Comparison of ENCODE assay signal across 23 cellular contexts in the genomic region with DNA sequence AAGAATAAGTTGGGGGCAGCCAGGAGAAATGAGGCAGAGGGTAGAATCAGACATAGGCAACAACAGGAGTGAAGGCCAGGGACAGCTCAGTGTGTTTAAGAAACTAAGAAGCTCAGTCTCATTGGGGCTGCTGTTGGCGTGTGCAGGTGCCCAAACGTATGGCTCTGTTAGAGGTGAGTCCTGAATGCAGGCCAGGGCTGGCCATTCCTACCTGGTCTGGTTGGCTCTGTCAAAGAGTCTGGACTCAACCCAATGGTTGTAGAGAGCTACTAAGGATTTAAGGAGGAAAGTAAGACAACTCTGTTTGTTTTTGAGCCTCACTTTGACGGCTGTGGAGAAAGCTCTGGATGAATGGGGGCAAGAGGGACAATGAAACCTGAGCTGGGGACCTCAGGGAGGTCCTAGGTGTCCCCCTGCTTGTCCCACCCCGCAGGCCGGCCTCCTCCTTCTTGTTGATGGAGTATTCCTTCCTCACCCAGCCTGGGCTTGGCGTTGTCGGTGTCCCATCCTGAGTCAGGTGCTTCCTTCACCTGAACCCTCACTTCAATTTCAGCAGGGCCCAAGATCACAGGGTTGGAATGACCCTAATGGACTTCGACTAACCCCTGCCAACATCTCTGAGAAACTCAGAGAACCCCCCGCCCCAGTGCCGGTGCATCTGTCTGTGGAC. TPM values are rescaled to one million over a fixed set of nuclear protein-coding genes. Genes with fewer than 3 reads are reported as not detected.
DNase-seq lines count a peak whose midpoint lies in the region; TF ChIP-seq lines count a peak whose summit lies in the region.
"Had no signal": no experiment of that assay in that cellular context is flagged by ENCODE, and none has a peak within 500 bp of the region (broad histone marks: within the 10 kb centered on the region; RNA-seq: fewer than 3 reads in every experiment).

No MANE protein-coding gene starts in this region.

- H3K4me3 Mint-ChIP-seq in endodermal cell (no peak overlapping the region), osteocyte (ENCODE audit: unreplicated experiment) (no peak overlapping the region)
- H3K4me3 Mint-ChIP-seq: CD8-positive, alpha-beta T cell; IgD-negative memory B cell had no signal

- no peak overlapping the region for H3K27ac ChIP-seq in left ventricle myocardium inferior (replicated peaks)
- H3K27ac ChIP-seq in endodermal cell (ENCODE audit: low read depth, low read length), result no peak overlapping the region
- peak overlapping the region; percentile 3 for H3K27ac ChIP-seq in vagina
- no peak overlapping the region for H3K27ac ChIP-seq in esophagus muscularis mucosa (replicated peaks in 1 of 4)
- H3K27ac ChIP-seq: BLaER1 treated with 17β-estradiol and CSF1 and Interleukin-3, amounts not matched to agents 10 nM and 100 nM; PC-9 had no signal

- H3K36me3 Mint-ChIP-seq in endodermal cell (ENCODE audit: low read depth) (no peaks in the 10 kb centered on the region), osteocyte (ENCODE audit: unreplicated experiment) (peaks cover 59% of the 10 kb centered on the region)
- H3K36me3 Mint-ChIP-seq: CD8-positive, alpha-beta T cell; IgD-negative memory B cell had no signal

- WGBS in endodermal cell (ENCODE audit: insufficient coverage in 1 of 2, insufficient read length in 1 of 2), 2 experiments, result 81 to 93% methylated on average over 6 to 10 of the region's 10 CpGs
- 87% methylated on average over 10 of the region's 10 CpGs for WGBS in esophagus muscularis mucosa

- H3K4me3 ChIP-seq in left ventricle myocardium inferior (no peak overlapping the region), endodermal cell (ENCODE audit: low read length) (no peak overlapping the region), vagina (no peak overlapping the region), esophagus muscularis mucosa (no peak overlapping the region)
- H3K4me3 ChIP-seq: BLaER1 treated with 17β-estradiol and CSF1 and Interleukin-3, amounts not matched to agents 10 nM and 100 nM; HAP-1; PC-9 had no signal

- H3K9me3 Mint-ChIP-seq in endodermal cell (no peaks in the 10 kb centered on the region), osteocyte (ENCODE audit: unreplicated experiment) (no peaks in the 10 kb centered on the region)
- H3K9me3 Mint-ChIP-seq: CD8-positive, alpha-beta T cell had no signal

- DNase-seq in cardiac septum (ENCODE audit: low spot score) (peak; percentile 74), left ventricle myocardium inferior (no peak), endodermal cell (peak; percentile 36), osteocyte (ENCODE audit: extremely low spot score, unreplicated experiment) (peak; percentile 67), vagina (ENCODE audit: extremely low spot score in 2 of 2) (no peak), esophagus muscularis mucosa (ENCODE audit: extremely low spot score) (no peak), HCEC 1CT (no peak), LoVo (ENCODE audit: low spot score) (no peak)
- DNase-seq: 8988T; Calu3; CD8-positive, alpha-beta T cell; MV-4-11; NCI-H1105 treated with DMSO at 0.1 percent for 48 hours; NCI-H2029 treated with DMSO at 0.1 percent for 48 hours; NCI-H226; NCI-H510A treated with DMSO at 0.1 percent for 48 hours; NCI-H748 treated with DMSO at 0.1 percent for 48 hours; PC-9; RPMI8226; SIG-M5 had no signal

- H3K36me3 ChIP-seq in left ventricle myocardium inferior, result no peaks in the 10 kb centered on the region
- H3K36me3 ChIP-seq in endodermal cell (ENCODE audit: control insufficient read depth, insufficient read depth, low read length), result no peaks in the 10 kb centered on the region
- H3K36me3 ChIP-seq in vagina, result no peaks in the 10 kb centered on the region
- no peaks in the 10 kb centered on the region for H3K36me3 ChIP-seq in esophagus muscularis mucosa
- H3K36me3 ChIP-seq: BLaER1 treated with 17β-estradiol and CSF1 and Interleukin-3, amounts not matched to agents 10 nM and 100 nM; HAP-1 had no signal

- TF ChIP-seq CTCF in left ventricle myocardium inferior (IDR thresholded peaks at IDR 0.05; ENCODE audit: borderline replicate concordance), result no peak
- TF ChIP-seq CTCF in endodermal cell (conservative IDR thresholded peaks at IDR 0.05), result no peak
- TF ChIP-seq CTCF in osteocyte (IDR thresholded peaks at IDR 0.05), result no peak
- TF ChIP-seq CTCF in vagina (IDR thresholded peaks at IDR 0.05), result no peak
- TF ChIP-seq CTCF in esophagus muscularis mucosa (IDR thresholded peaks at IDR 0.05), result no peak

- H3K4me1 ChIP-seq in left ventricle myocardium inferior (peaks cover 10% of the 10 kb centered on the region), endodermal cell (ENCODE audit: control insufficient read depth, insufficient read depth, low read length) (peaks cover 14% of the 10 kb centered on the region), vagina (peaks cover 57% of the 10 kb centered on the region), esophagus muscularis mucosa (peaks cover 3 to 23% (median 9%) of the 10 kb centered on the region in 4 donors)
- H3K4me1 ChIP-seq: HAP-1 had no signal

- no peak for TF ChIP-seq EP300 in esophagus muscularis mucosa (IDR thresholded peaks at IDR 0.05)

- intact Hi-C loops in cardiac septum (cut with DNase I) (no loop called here), left ventricle myocardium inferior (cut with micrococcal nuclease) (no loop called here), vagina (cut with DNase I) (no loop called here), esophagus muscularis mucosa (cut with DNase I) (no loop called here)

- TF ChIP-seq POLR2A in vagina (IDR thresholded peaks at IDR 0.05), result no peak
- TF ChIP-seq POLR2A in esophagus muscularis mucosa (IDR thresholded peaks at IDR 0.05; ENCODE audit: low read depth), result no peak

- no peak overlapping the region for H3K9ac ChIP-seq in endodermal cell (ENCODE audit: extremely low read depth, low read length, poor library complexity, severe bottlenecking)
- H3K9ac ChIP-seq: BLaER1 treated with 17β-estradiol and CSF1 and Interleukin-3, amounts not matched to agents 10 nM and 100 nM had no signal

- H3K4me1 Mint-ChIP-seq in endodermal cell (peaks cover 47% of the 10 kb centered on the region), osteocyte (ENCODE audit: unreplicated experiment) (peaks cover 99% of the 10 kb centered on the region)
- H3K4me1 Mint-ChIP-seq: IgD-negative memory B cell had no signal

- H3K27me3 Mint-ChIP-seq in endodermal cell (ENCODE audit: insufficient read depth), result peaks cover 12% of the 10 kb centered on the region
- H3K27me3 Mint-ChIP-seq in osteocyte (ENCODE audit: unreplicated experiment), result no peaks in the 10 kb centered on the region

- H3K9me3 ChIP-seq in left ventricle myocardium inferior (replicated peaks) (no peaks in the 10 kb centered on the region), endodermal cell (ENCODE audit: control insufficient read depth, low read length) (no peaks in the 10 kb centered on the region), vagina (no peaks in the 10 kb centered on the region), esophagus muscularis mucosa (no peaks in the 10 kb centered on the region)
- H3K9me3 ChIP-seq: BLaER1 treated with 17β-estradiol and CSF1 and Interleukin-3, amounts not matched to agents 10 nM and 100 nM; HAP-1 had no signal

- H3K27ac Mint-ChIP-seq in endodermal cell (peak overlapping the region; percentile 27), osteocyte (ENCODE audit: unreplicated experiment) (peak overlapping the region; percentile 93)
- H3K27ac Mint-ChIP-seq: CD8-positive, alpha-beta T cell; IgD-negative memory B cell had no signal

- H3K27me3 ChIP-seq in left ventricle myocardium inferior (ENCODE audit: low read depth) (no peaks in the 10 kb centered on the region), endodermal cell (ENCODE audit: control insufficient read depth, insufficient read depth, low read length, poor library complexity, severe bottlenecking) (peaks cover 9% of the 10 kb centered on the region), vagina (no peaks in the 10 kb centered on the region), esophagus muscularis mucosa (peaks cover 0 to 6% (median 0%) of the 10 kb centered on the region in 4 donors)

RNA-seq across cellular contexts. Expression of gene ITGA11, which starts 8.5 kb away (rescaled TPM):
- total RNA-seq in cardiac septum, result 9.3 TPM
- total RNA-seq in left ventricle myocardium inferior, result 31.4 TPM
- total RNA-seq in endodermal cell, result 1 to 10 TPM in 1 of 2 donors, under 1 TPM in 1; 0.35 to 1.4 TPM
- 1.8 TPM for polyA plus RNA-seq in endodermal cell (2013, experiment 1 of 2)
- 1.3 TPM for polyA plus RNA-seq in endodermal cell (2013, experiment 2 of 2)
- total RNA-seq in osteocyte, result 1,149 and 1,161 TPM in 2 replicates
- total RNA-seq in vagina, result 15.5 TPM
- 10 to 100 TPM in 2 of 4 donors, 1 to 10 TPM in 2; 3.3 to 15.8 (median 8.6) TPM for total RNA-seq in esophagus muscularis mucosa
- total RNA-seq: Calu3; CD8-positive, alpha-beta T cell had no signal
- polyA plus RNA-seq: IgD-negative memory B cell had no signal

Comparison
In these comparisons a context has a peak if more than half of its experiments do, and no peak if none do; other contexts are left out.
1. DNase-seq: peak in cardiac septum (single experiment), endodermal cell (single experiment) and osteocyte (single experiment); none in left ventricle myocardium inferior (single experiment), vagina (0 of 2), esophagus muscularis mucosa (single experiment), HCEC 1CT (single experiment) and LoVo (single experiment).
2. RNA of gene ITGA11, which starts 8.5 kb away (total RNA-seq): 1,149 to 1,161 TPM in osteocyte; 31.4 TPM in left ventricle myocardium inferior (single experiment), 15.5 TPM in vagina (single experiment), 3.3 to 15.8 TPM in esophagus muscularis mucosa, 9.3 TPM in cardiac septum (single experiment) and 0.35 to 1.4 TPM in endodermal cell; every median in the first group is over 10 times any median in the second.